1 cellular context compared by ENCODE assay signal in the genomic region with DNA sequence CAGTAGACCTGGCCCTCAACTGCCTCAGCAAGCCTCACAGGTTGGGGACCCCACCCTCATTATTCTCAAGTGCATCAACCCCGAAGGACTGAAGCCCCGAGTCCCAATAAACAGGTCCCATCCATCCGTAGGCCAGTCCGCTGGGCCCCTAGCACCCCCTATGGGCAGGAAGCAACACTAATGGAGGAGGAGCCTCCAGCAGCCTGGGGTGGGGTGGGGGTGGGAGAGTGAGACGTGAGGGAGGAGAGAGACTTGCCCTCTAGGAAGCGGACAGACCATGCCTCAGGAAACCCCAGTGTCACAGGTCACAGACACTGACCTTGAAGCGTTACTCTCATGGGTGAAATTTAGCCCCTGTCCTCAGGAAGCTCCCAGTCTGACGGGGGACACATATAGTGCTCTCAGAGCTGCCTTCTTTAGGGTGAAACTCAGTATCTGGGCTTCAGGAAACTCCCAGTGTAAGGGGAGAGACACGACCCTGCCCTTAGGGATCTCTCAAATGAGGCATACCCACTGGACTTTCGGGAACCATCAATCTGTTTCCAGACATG.
TF ChIP-seq lines count a peak whose summit lies in the region.

No MANE protein-coding gene starts in this region.

TF ChIP-seq in HepG2, 621 proteins besides CTCF, POLR2A, EP300 and RAD21 (continued from another document and continues in another):
- TF ChIP-seq NFATC3 (CRISPR knock-in tag; IDR thresholded peaks at IDR 0.05) (no peak), ZNF614 (CRISPR knock-in tag; IDR thresholded peaks at IDR 0.05; ENCODE audit: borderline replicate concordance) (peak; percentile 24; the same call in 1 of the 2 replicates), EHMT2 (IDR thresholded peaks at IDR 0.05; ENCODE audit: borderline replicate concordance, low read depth, low read length) (no peak), ATF2 (CRISPR knock-in tag; IDR thresholded peaks at IDR 0.05) (no peak), KDM2A (CRISPR knock-in tag; IDR thresholded peaks at IDR 0.05; ENCODE audit: borderline replicate concordance, low read depth) (0 out of 2 replicates have a peak, but pooled peaks have one; percentile 45), ATM (IDR thresholded peaks at IDR 0.05; ENCODE audit: borderline replicate concordance) (no peak), ZNF839 (CRISPR knock-in tag; IDR thresholded peaks at IDR 0.05; ENCODE audit: borderline replicate concordance) (no peak), ZNF883 (CRISPR knock-in tag; IDR thresholded peaks at IDR 0.05; ENCODE audit: not compliant biosample characterization) (peak; percentile 6), NR3C1 (CRISPR knock-in tag; IDR thresholded peaks at IDR 0.05) (no peak), CHD2 (IDR thresholded peaks at IDR 0.05; ENCODE audit: low read depth, low read length) (no peak), KDM5B (CRISPR knock-in tag; IDR thresholded peaks at IDR 0.05; ENCODE audit: borderline replicate concordance) (no peak), ZNF792 (CRISPR knock-in tag; IDR thresholded peaks at IDR 0.05) (no peak), THAP9 (CRISPR knock-in tag; IDR thresholded peaks at IDR 0.05; ENCODE audit: borderline replicate concordance) (no peak), SRSF4 (IDR thresholded peaks at IDR 0.05; ENCODE audit: low read depth, low read length, poor library complexity, severe bottlenecking) (no peak), SNAPC2 (CRISPR knock-in tag; IDR thresholded peaks at IDR 0.05) (no peak), HNRNPK (IDR thresholded peaks at IDR 0.05; ENCODE audit: low read depth, low read length, poor library complexity, severe bottlenecking) (no peak), SAP130 (CRISPR knock-in tag; IDR thresholded peaks at IDR 0.05; ENCODE audit: low read depth) (peak; percentile 57), ASH2L (IDR thresholded peaks at IDR 0.05; ENCODE audit: insufficient read length, low read depth, low read length) (no peak), GFI1 (CRISPR knock-in tag; IDR thresholded peaks at IDR 0.05; ENCODE audit: borderline replicate concordance) (no peak), LCORL (IDR thresholded peaks at IDR 0.05) (no peak), LCORL (CRISPR knock-in tag; IDR thresholded peaks at IDR 0.05) (peak; percentile 51), ZNF737 (CRISPR knock-in tag; IDR thresholded peaks at IDR 0.05; ENCODE audit: borderline replicate concordance) (no peak), BCL6 (CRISPR knock-in tag; IDR thresholded peaks at IDR 0.05) (peak; percentile 70), TEAD2 (CRISPR knock-in tag; IDR thresholded peaks at IDR 0.05) (no peak), CEBPG (CRISPR knock-in tag; IDR thresholded peaks at IDR 0.05) (no peak), TBX2 (CRISPR knock-in tag; IDR thresholded peaks at IDR 0.05; ENCODE audit: borderline replicate concordance) (no peak), SOX6 (IDR thresholded peaks at IDR 0.05) (no peak), SOX6 (CRISPR knock-in tag; IDR thresholded peaks at IDR 0.05) (peak; percentile 28; the same call in 1 of the 2 replicates), ISL2 (CRISPR knock-in tag; IDR thresholded peaks at IDR 0.05) (0 out of 2 replicates have a peak, but pooled peaks have one; percentile 17), PRPF4 (IDR thresholded peaks at IDR 0.05; ENCODE audit: low read depth, low read length, poor library complexity, severe bottlenecking) (no peak), MTF2 (CRISPR knock-in tag; IDR thresholded peaks at IDR 0.05; ENCODE audit: borderline replicate concordance) (no peak), HNF1B (CRISPR knock-in tag; IDR thresholded peaks at IDR 0.05) (peak; percentile 67), ZNF775 (CRISPR knock-in tag; IDR thresholded peaks at IDR 0.05; ENCODE audit: borderline replicate concordance) (no peak), ZNF749 (CRISPR knock-in tag; IDR thresholded peaks at IDR 0.05; ENCODE audit: borderline replicate concordance) (no peak), CREB3 (CRISPR knock-in tag; IDR thresholded peaks at IDR 0.05) (no peak), ZNF383 (CRISPR knock-in tag; IDR thresholded peaks at IDR 0.05; ENCODE audit: borderline replicate concordance) (no peak), PRDM10 (CRISPR knock-in tag; IDR thresholded peaks at IDR 0.05; ENCODE audit: low read depth) (no peak), HMG20A (CRISPR knock-in tag; IDR thresholded peaks at IDR 0.05; ENCODE audit: borderline replicate concordance) (0 out of 2 replicates have a peak, but pooled peaks have one; percentile 19), GPBP1L1 (CRISPR knock-in tag; IDR thresholded peaks at IDR 0.05) (no peak)
- TF ChIP-seq, protein P1, sequence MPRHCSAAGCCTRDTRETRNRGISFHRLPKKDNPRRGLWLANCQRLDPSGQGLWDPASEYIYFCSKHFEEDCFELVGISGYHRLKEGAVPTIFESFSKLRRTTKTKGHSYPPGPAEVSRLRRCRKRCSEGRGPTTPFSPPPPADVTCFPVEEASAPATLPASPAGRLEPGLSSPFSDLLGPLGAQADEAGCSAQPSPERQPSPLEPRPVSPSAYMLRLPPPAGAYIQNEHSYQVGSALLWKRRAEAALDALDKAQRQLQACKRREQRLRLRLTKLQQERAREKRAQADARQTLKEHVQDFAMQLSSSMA (CRISPR knock-in tag; IDR thresholded peaks at IDR 0.05) = 0 out of 2 replicates have a peak, but pooled peaks have one; percentile 33
- TF ChIP-seq, protein P2, sequence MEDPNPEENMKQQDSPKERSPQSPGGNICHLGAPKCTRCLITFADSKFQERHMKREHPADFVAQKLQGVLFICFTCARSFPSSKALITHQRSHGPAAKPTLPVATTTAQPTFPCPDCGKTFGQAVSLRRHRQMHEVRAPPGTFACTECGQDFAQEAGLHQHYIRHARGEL (CRISPR knock-in tag; IDR thresholded peaks at IDR 0.05) = no peak
- TF ChIP-seq, protein P3, sequence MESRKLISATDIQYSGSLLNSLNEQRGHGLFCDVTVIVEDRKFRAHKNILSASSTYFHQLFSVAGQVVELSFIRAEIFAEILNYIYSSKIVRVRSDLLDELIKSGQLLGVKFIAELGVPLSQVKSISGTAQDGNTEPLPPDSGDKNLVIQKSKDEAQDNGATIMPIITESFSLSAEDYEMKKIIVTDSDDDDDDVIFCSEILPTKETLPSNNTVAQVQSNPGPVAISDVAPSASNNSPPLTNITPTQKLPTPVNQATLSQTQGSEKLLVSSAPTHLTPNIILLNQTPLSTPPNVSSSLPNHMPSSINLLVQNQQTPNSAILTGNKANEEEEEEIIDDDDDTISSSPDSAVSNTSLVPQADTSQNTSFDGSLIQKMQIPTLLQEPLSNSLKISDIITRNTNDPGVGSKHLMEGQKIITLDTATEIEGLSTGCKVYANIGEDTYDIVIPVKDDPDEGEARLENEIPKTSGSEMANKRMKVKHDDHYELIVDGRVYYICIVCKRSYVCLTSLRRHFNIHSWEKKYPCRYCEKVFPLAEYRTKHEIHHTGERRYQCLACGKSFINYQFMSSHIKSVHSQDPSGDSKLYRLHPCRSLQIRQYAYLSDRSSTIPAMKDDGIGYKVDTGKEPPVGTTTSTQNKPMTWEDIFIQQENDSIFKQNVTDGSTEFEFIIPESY (CRISPR knock-in tag; IDR thresholded peaks at IDR 0.05) = no peak
- TF ChIP-seq, protein P4, sequence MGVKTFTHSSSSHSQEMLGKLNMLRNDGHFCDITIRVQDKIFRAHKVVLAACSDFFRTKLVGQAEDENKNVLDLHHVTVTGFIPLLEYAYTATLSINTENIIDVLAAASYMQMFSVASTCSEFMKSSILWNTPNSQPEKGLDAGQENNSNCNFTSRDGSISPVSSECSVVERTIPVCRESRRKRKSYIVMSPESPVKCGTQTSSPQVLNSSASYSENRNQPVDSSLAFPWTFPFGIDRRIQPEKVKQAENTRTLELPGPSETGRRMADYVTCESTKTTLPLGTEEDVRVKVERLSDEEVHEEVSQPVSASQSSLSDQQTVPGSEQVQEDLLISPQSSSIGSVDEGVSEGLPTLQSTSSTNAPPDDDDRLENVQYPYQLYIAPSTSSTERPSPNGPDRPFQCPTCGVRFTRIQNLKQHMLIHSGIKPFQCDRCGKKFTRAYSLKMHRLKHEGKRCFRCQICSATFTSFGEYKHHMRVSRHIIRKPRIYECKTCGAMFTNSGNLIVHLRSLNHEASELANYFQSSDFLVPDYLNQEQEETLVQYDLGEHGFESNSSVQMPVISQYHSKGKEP (CRISPR knock-in tag; IDR thresholded peaks at IDR 0.05) = no peak
- TF ChIP-seq, protein P5, sequence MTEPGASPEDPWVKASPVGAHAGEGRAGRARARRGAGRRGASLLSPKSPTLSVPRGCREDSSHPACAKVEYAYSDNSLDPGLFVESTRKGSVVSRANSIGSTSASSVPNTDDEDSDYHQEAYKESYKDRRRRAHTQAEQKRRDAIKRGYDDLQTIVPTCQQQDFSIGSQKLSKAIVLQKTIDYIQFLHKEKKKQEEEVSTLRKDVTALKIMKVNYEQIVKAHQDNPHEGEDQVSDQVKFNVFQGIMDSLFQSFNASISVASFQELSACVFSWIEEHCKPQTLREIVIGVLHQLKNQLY (CRISPR knock-in tag; IDR thresholded peaks at IDR 0.05) = 0 out of 2 replicates have a peak, but pooled peaks have one; percentile 17
